In genomic region chr1:51276286-51276685, GRCh38 we compare ENCODE assay signal across 22 cellular contexts. TPM values are rescaled to one million over a fixed set of nuclear protein-coding genes. Genes with fewer than 3 reads are reported as not detected.
"Had no signal": no experiment of that assay in that cellular context is flagged by ENCODE, and none has a peak within 500 bp of the region (broad histone marks: within the 10 kb centered on the region; RNA-seq: fewer than 3 reads in every experiment).

No MANE protein-coding gene starts in this region.

- H3K36me3 ChIP-seq: prostate gland, uterus had no signal

- H3K27ac ChIP-seq: hepatocyte, neural progenitor cell, prostate gland, right atrium auricular region, tibial nerve, uterus had no signal

- H3K4me1 ChIP-seq: neural progenitor cell, prostate gland, right atrium auricular region, uterus had no signal

- H3K9me3 ChIP-seq: mucosa of descending colon, prostate gland, right atrium auricular region, tibial nerve, uterus had no signal

- ATAC-seq: activated T-cell treated with anti-CD3 and anti-CD28 coated beads, Interleukin-2, amount 50 U/mL, for 4 hours; mucosa of descending colon had no signal

- H3K4me3 ChIP-seq: hepatocyte, mucosa of descending colon, neural progenitor cell, prostate gland, right atrium auricular region, tibial nerve, uterus had no signal

- H2AFZ ChIP-seq: hepatocyte, neural progenitor cell had no signal

- H3K4me2 ChIP-seq: hepatocyte, neural progenitor cell had no signal

- H3K27me3 ChIP-seq: hepatocyte, neural progenitor cell, right atrium auricular region, tibial nerve, uterus had no signal

- DNase-seq: activated B cell treated with CpG ODN at 0.5 μM for 24 hours; activated CD4-positive, alpha-beta memory T cell treated with anti-CD3 and anti-CD28 coated beads, Interleukin-2, amount 10 ng/mL, durations not matched to agents 7 days and 5 days; activated CD4-positive, alpha-beta T cell treated with anti-CD3 and anti-CD28 coated beads for 48 hours; activated effector memory CD4-positive, alpha-beta T cell treated with Interleukin-2 at 50 U/mL for 16 hours; activated naive CD4-positive, alpha-beta T cell treated with anti-CD3 and anti-CD28 coated beads, Interleukin-2, amount 50 U/mL, for 16 hours; activated T-cell treated with anti-CD3 and anti-CD28 coated beads, Interleukin-2, amount 50 U/mL, for 4 hours; effector CD8-positive, alpha-beta T cell; foreskin fibroblast; mesenchymal stem cell; mucosa of descending colon; naive B cell; stimulated activated CD4-positive, alpha-beta T cell treated with anti-CD3 and anti-CD28 coated beads, Interleukin-12 subunit alpha, Interleukin-12 subunit beta, amount 100 ng/mL, for 4 hours; stimulated activated CD4-positive, alpha-beta T cell treated with anti-CD3 and anti-CD28 coated beads, Interleukin-1b, Interleukin-23, amount 100 ng/mL, for 48 hours; stimulated activated CD8-positive, alpha-beta memory T cell treated with anti-CD3 and anti-CD28 coated beads, Interleukin-4, amount 100 ng/mL, for 48 hours; stimulated activated naive CD4-positive, alpha-beta T cell; T-helper 2 cell; uterus had no signal

RNA-seq across cellular contexts. Expression of gene TTC39A, which starts 54.1 kb away (rescaled TPM):
- total RNA-seq: activated CD4-positive, alpha-beta memory T cell treated with anti-CD3 and anti-CD28 coated beads, Interleukin-2, amount 10 ng/mL, durations not matched to agents 7 days and 5 days had no signal
